11 cellular contexts compared by ENCODE assay signal in genomic region chr1:212754193-212754592, GRCh38. TPM values are rescaled to one million over a fixed set of nuclear protein-coding genes. Genes with fewer than 3 reads are reported as not detected.
DNase-seq lines count a peak whose midpoint lies in the region; ATAC-seq and TF ChIP-seq lines count a peak whose summit lies in the region.
"Had no signal": no experiment of that assay in that cellular context is flagged by ENCODE, and none has a peak within 500 bp of the region (broad histone marks: within the 10 kb centered on the region; RNA-seq: fewer than 3 reads in every experiment).

No MANE protein-coding gene starts in this region.

- peaks cover 33% of the 10 kb centered on the region for H3K79me2 ChIP-seq in Loucy (ENCODE audit: insufficient read depth, low read length)

- H3K9me3 ChIP-seq in Loucy (ENCODE audit: insufficient read depth, low read depth, low read length), result no peaks in the 10 kb centered on the region
- no peaks in the 10 kb centered on the region for H3K9me3 ChIP-seq in BE2C

- no peaks in the 10 kb centered on the region for H3K27me3 Mint-ChIP-seq in dendritic cell treated with granulocyte-macrophage colony-stimulating factor and Interleukin-4, amounts not matched to agents 40 ng/mL and 50 ng/mL, for 4 days

- no peaks in the 10 kb centered on the region; the same call in 1 of the 2 replicates for H3F3A ChIP-seq in Loucy (ENCODE audit: low read depth)

- H4K20me1 ChIP-seq in Loucy (ENCODE audit: insufficient read depth, low read length, poor library complexity, severe bottlenecking), result peaks cover 5% of the 10 kb centered on the region

- H3K4me3 Mint-ChIP-seq in dendritic cell treated with granulocyte-macrophage colony-stimulating factor and Interleukin-4, amounts not matched to agents 40 ng/mL and 50 ng/mL, for 4 days, result peak overlapping the region; percentile 53

- peak overlapping the region; percentile 85 for H3K27ac Mint-ChIP-seq in dendritic cell treated with granulocyte-macrophage colony-stimulating factor and Interleukin-4, amounts not matched to agents 40 ng/mL and 50 ng/mL, for 4 days

- H3K9me2 ChIP-seq in Loucy (replicated peaks; ENCODE audit: low read depth, low read length), result no peaks in the 10 kb centered on the region

- peak; percentile 37 for ATAC-seq in GM21515 (IDR thresholded peaks at IDR 0.05; ENCODE audit: unreplicated experiment)
- no peak for ATAC-seq in HG03520 (IDR thresholded peaks at IDR 0.05; ENCODE audit: unreplicated experiment)
- ATAC-seq: HepG2 had no signal

- TF ChIP-seq CTCF in GM12865 (IDR thresholded peaks at IDR 0.05; ENCODE audit: insufficient read depth, low read depth, low read length, missing control alignments) (no peak), Loucy (conservative IDR thresholded peaks at IDR 0.05; ENCODE audit: low read length) (no peak), BE2C (IDR thresholded peaks at IDR 0.05; ENCODE audit: low read depth, low read length) (no peak)

- H3K4me2 ChIP-seq in Loucy (ENCODE audit: low read depth, low read length, poor library complexity, severe bottlenecking), result peak overlapping the region; percentile 21

- intact Hi-C loops in dendritic cell treated with granulocyte-macrophage colony-stimulating factor and Interleukin-4, amounts not matched to agents 40 ng/mL and 50 ng/mL, for 4 days (cut with micrococcal nuclease), result loop anchor here (5.0 kb wide), 1 partner anchor 57 kb away; the partner anchor contains the start of gene BATF3

- H3K4me1 ChIP-seq in Loucy (ENCODE audit: insufficient read depth, low read length, poor library complexity, severe bottlenecking), result peaks cover 18% of the 10 kb centered on the region
- H3K4me1 ChIP-seq in BE2C, result peaks cover 6% of the 10 kb centered on the region

- H3K36me3 ChIP-seq in Loucy (ENCODE audit: insufficient read depth, low read length) (peaks cover 4% of the 10 kb centered on the region; the same call in 1 of the 2 replicates), BE2C (no peaks in the 10 kb centered on the region)

- no peaks in the 10 kb centered on the region for H3K9me3 Mint-ChIP-seq in dendritic cell treated with granulocyte-macrophage colony-stimulating factor and Interleukin-4, amounts not matched to agents 40 ng/mL and 50 ng/mL, for 4 days

- H3K4me1 Mint-ChIP-seq in dendritic cell treated with granulocyte-macrophage colony-stimulating factor and Interleukin-4, amounts not matched to agents 40 ng/mL and 50 ng/mL, for 4 days (ENCODE audit: low read depth), result peaks cover 47% of the 10 kb centered on the region

- H3K27me3 ChIP-seq in Loucy (ENCODE audit: insufficient read depth, low read length, poor library complexity, severe bottlenecking), result no peaks in the 10 kb centered on the region
- H3K27me3 ChIP-seq in BE2C, result no peaks in the 10 kb centered on the region

- peak; percentile 72 for DNase-seq in GM12865 (ENCODE audit: low read depth)
- DNase-seq in NCI-H2196 (lab: John Stamatoyannopoulos, UW; ENCODE audit: unreplicated experiment), result no peak
- DNase-seq in NCI-H345 (lab: John Stamatoyannopoulos, UW), result no peak
- no peak for DNase-seq in BE2C
- DNase-seq: GM23248, NCI-H748 treated with DMSO at 0.1 percent for 48 hours had no signal

- H3K9ac ChIP-seq in Loucy (ENCODE audit: low read depth, low read length, poor library complexity, severe bottlenecking), result no peak overlapping the region
- H3K9ac ChIP-seq: GM23248 had no signal

- H3K4me3 ChIP-seq in GM12865 (ENCODE audit: low read depth, low read length) (no peak overlapping the region), Loucy (ENCODE audit: low read length, poor library complexity, severe bottlenecking) (no peak overlapping the region), BE2C (ENCODE audit: low read depth, low read length) (no peak overlapping the region)
- H3K4me3 ChIP-seq: GM23248 had no signal

- H2AFZ ChIP-seq in Loucy (ENCODE audit: low read length), result no peak overlapping the region
- H2AFZ ChIP-seq: GM23248 had no signal

- peaks cover 17% of the 10 kb centered on the region for H3K36me3 Mint-ChIP-seq in dendritic cell treated with granulocyte-macrophage colony-stimulating factor and Interleukin-4, amounts not matched to agents 40 ng/mL and 50 ng/mL, for 4 days (ENCODE audit: low read depth)

RNA-seq across cellular contexts. Expression of gene NSL1, which starts 37.4 kb away (rescaled TPM):
- polyA plus RNA-seq in BE2C (2012; ENCODE audit: insufficient read depth, insufficient read length, low read depth), result 49.4 TPM

RNA-seq across cellular contexts. Expression of gene TATDN3, which starts 37.5 kb away (rescaled TPM):
- polyA plus RNA-seq in BE2C (2012; ENCODE audit: insufficient read depth, insufficient read length, low read depth), result 22.2 TPM

RNA-seq across cellular contexts. Expression of gene BATF3, which starts 54.6 kb away (rescaled TPM):
- 4.2 TPM for polyA plus RNA-seq in BE2C (2012; ENCODE audit: insufficient read depth, insufficient read length, low read depth)
